ENCODE assay signal across 1 cellular context in genomic region chr12:6767301-6767591, GRCh38.
A peak's percentile ranks its signal among the peaks of the same experiment; 100 is the strongest.
TF ChIP-seq lines count a peak whose summit lies in the region.

No MANE protein-coding gene starts in this region.

TF ChIP-seq in GM12878, 131 proteins besides CTCF, POLR2A, EP300 and RAD21:
- TF ChIP-seq SMAD1 (IDR thresholded peaks at IDR 0.05; ENCODE audit: low read depth, partially characterized antibody) (no peak), HDGF (IDR thresholded peaks at IDR 0.05) (0 out of 2 replicates have a peak, but pooled peaks have one; percentile 3)
- TF ChIP-seq, protein P1, sequence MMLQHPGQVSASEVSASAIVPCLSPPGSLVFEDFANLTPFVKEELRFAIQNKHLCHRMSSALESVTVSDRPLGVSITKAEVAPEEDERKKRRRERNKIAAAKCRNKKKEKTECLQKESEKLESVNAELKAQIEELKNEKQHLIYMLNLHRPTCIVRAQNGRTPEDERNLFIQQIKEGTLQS (IDR thresholded peaks at IDR 0.05; ENCODE audit: borderline replicate concordance, extremely low read depth, low read depth, low read length): no peak
